8 cellular contexts compared by ENCODE assay signal in the genomic region with DNA sequence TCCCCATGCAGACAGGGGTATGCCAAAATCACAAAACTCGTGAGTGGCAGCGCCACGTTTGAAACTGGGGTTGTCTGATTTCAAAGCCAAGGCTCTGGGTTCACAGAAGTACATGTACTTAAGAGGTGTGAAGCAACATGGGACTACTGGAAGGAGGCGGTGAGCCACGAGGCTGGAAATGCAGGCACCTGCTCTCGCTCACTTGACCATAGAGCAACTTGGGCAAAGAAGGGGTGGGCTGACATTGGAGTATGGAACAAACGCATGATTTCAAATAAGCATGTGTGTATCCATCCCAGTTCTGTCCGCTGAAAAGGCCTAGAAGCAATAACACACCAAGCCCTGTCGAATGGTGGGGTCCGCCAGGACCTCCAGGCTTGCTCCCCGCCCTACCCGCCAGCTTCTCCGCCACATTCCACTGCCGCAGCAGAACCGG. TPM values are rescaled to one million over a fixed set of nuclear protein-coding genes. Genes with fewer than 3 reads are reported as not detected.
DNase-seq lines count a peak whose midpoint lies in the region; ATAC-seq and TF ChIP-seq lines count a peak whose summit lies in the region.

No MANE protein-coding gene starts in this region.

- H3K27ac ChIP-seq in mammary epithelial cell (ENCODE audit: insufficient read depth, low read depth, low read length) (peak overlapping the region; percentile 82), substantia nigra (ENCODE audit: low read depth, low read length, poor library complexity, severe bottlenecking) (peak overlapping the region; percentile 84)

- dilution Hi-C loops in mammary epithelial cell (cut with HindIII; ENCODE audit: low sequenced_read_pairs), result no loop called here

- peak overlapping the region; percentile 99 for H2AFZ ChIP-seq in mammary epithelial cell (ENCODE audit: low read depth, low read length)

- H3K9me3 Mint-ChIP-seq in activated T-cell treated with anti-CD3 and anti-CD28 coated beads, Interleukin-2, amount 50 U/mL, for 4 hours, result no peaks in the 10 kb centered on the region

- H3K4me2 ChIP-seq in mammary epithelial cell (ENCODE audit: insufficient read depth, low read depth, low read length), result peak overlapping the region; percentile 76

- no peak for TF ChIP-seq CTCF in mammary epithelial cell (conservative IDR thresholded peaks at IDR 0.05 in 1 of 2, IDR thresholded peaks at IDR 0.05 in 1 of 2; ENCODE audit: extremely low read depth in 1 of 2, insufficient read depth in 1 of 2, low read depth in 1 of 2, low read length in 2 of 2)

- H3K27me3 ChIP-seq in mammary epithelial cell (ENCODE audit: insufficient read depth, low read length), result no peaks in the 10 kb centered on the region

- intact Hi-C loops in mammary epithelial cell (cut with micrococcal nuclease), result loop anchor here (5.0 kb wide), 1 partner anchor 95 kb away; a partner anchor contains a TSS

- ATAC-seq in activated T-cell treated with anti-CD3 and anti-CD28 coated beads, Interleukin-2, amount 50 U/mL, for 4 hours, result peak; percentile 5 to 15
- ATAC-seq in HG02623 (IDR thresholded peaks at IDR 0.05; ENCODE audit: unreplicated experiment), result peak; percentile 3

- in situ Hi-C loops in mammary epithelial cell (cut with MboI; ENCODE audit: low sequenced_read_pairs in 2 of 2), result no loop called here

- TSS peak; percentile 64 for BruUV-seq in mammary epithelial cell (replicated peaks; lab: Mats Ljungman, UMichigan)

- DNase-seq in activated T-cell treated with anti-CD3 and anti-CD28 coated beads, Interleukin-2, amount 50 U/mL, for 4 hours, result peak; percentile 11
- no peak for DNase-seq in activated T-cell treated with anti-CD3 and anti-CD28 coated beads, Interleukin-2, amount 50 U/mL, for 1 hour
- DNase-seq in NCI-H510A treated with DMSO at 0.1 percent for 48 hours (lab: John Stamatoyannopoulos, UW) (peak; percentile 9), mammary epithelial cell (peak; percentile 29), left kidney (ENCODE audit: low read depth, low spot score) (peak; percentile 56), substantia nigra (lab: John Stamatoyannopoulos, UW) (peak in 7 of 49 donors; percentile 26 to 48 (median 38)), NCI-H1436 (lab: John Stamatoyannopoulos, UW) (no peak)

- H3K36me3 Mint-ChIP-seq in activated T-cell treated with anti-CD3 and anti-CD28 coated beads, Interleukin-2, amount 50 U/mL, for 4 hours (ENCODE audit: insufficient read depth), result peaks cover 4% of the 10 kb centered on the region

- peak overlapping the region; percentile 84 for H3K9ac ChIP-seq in mammary epithelial cell (ENCODE audit: insufficient read depth, low read length)

- CTCF ChIA-PET in mammary epithelial cell (lab: Charles Lee; ENCODE audit: low non-redundant PET), result interaction anchor here (0.6 kb wide), 1 partner anchor 171 kb away, joined by 21 read pairs; no protein-coding TSS in a partner anchor

- H3K4me1 ChIP-seq in mammary epithelial cell (ENCODE audit: insufficient read depth, low read length), result peaks cover 26% of the 10 kb centered on the region

- H3K9me3 ChIP-seq in mammary epithelial cell (replicated peaks; ENCODE audit: insufficient read depth, low read length), result no peaks in the 10 kb centered on the region

- H3K4me1 Mint-ChIP-seq in activated T-cell treated with anti-CD3 and anti-CD28 coated beads, Interleukin-2, amount 50 U/mL, for 4 hours (ENCODE audit: low read depth), result peaks cover 30% of the 10 kb centered on the region

- 0% methylated on average over 14 of the region's 15 CpGs for WGBS in mammary epithelial cell (ENCODE audit: low coverage, missing lambda C conversion rate)

- no peaks in the 10 kb centered on the region for H3K27me3 Mint-ChIP-seq in activated T-cell treated with anti-CD3 and anti-CD28 coated beads, Interleukin-2, amount 50 U/mL, for 4 hours (ENCODE audit: low read depth)

- peaks cover 61% of the 10 kb centered on the region for H3K79me2 ChIP-seq in mammary epithelial cell (ENCODE audit: insufficient read depth, low read length)

- peak overlapping the region; percentile 82 to 97 (median 96) for H3K4me3 ChIP-seq in mammary epithelial cell (replicated peaks in 1 of 3; ENCODE audit: insufficient read depth in 1 of 3, low read depth in 2 of 3, low read length in 3 of 3)

- H3K36me3 ChIP-seq in mammary epithelial cell (ENCODE audit: insufficient read depth, low read length), result peaks cover 2% of the 10 kb centered on the region

- peak overlapping the region; percentile 92 for H3K4me3 Mint-ChIP-seq in activated T-cell treated with anti-CD3 and anti-CD28 coated beads, Interleukin-2, amount 50 U/mL, for 4 hours

- H4K20me1 ChIP-seq in mammary epithelial cell (ENCODE audit: insufficient read depth, low read length), result peaks cover under 1% of the 10 kb centered on the region

RNA-seq across cellular contexts. Expression of a gene that starts 0.6 kb away (rescaled TPM):
- total RNA-seq in activated T-cell treated with anti-CD3 and anti-CD28 coated beads, Interleukin-2, amount 50 U/mL, for 4 hours, result 100 to 1,000 TPM; 238 to 263 (median 250) TPM
- 100 to 1,000 TPM in 1 of 2 donors, 10 to 100 TPM in 1; 95.0 to 291 TPM for total RNA-seq in mammary epithelial cell
- polyA plus RNA-seq in mammary epithelial cell, result 70.3 TPM
- 199 TPM for polyA minus RNA-seq in mammary epithelial cell

Comparison
In these comparisons a context has a peak if more than half of its experiments do, and no peak if none do; other contexts are left out.
1. DNase-seq: peak in activated T-cell treated with anti-CD3 and anti-CD28 coated beads, Interleukin-2, amount 50 U/mL, for 4 hours (single experiment), NCI-H510A treated with DMSO at 0.1 percent for 48 hours (single experiment), mammary epithelial cell (single experiment) and left kidney (single experiment); none in activated T-cell treated with anti-CD3 and anti-CD28 coated beads, Interleukin-2, amount 50 U/mL, for 1 hour (single experiment) and NCI-H1436 (single experiment).